In the genomic region with DNA sequence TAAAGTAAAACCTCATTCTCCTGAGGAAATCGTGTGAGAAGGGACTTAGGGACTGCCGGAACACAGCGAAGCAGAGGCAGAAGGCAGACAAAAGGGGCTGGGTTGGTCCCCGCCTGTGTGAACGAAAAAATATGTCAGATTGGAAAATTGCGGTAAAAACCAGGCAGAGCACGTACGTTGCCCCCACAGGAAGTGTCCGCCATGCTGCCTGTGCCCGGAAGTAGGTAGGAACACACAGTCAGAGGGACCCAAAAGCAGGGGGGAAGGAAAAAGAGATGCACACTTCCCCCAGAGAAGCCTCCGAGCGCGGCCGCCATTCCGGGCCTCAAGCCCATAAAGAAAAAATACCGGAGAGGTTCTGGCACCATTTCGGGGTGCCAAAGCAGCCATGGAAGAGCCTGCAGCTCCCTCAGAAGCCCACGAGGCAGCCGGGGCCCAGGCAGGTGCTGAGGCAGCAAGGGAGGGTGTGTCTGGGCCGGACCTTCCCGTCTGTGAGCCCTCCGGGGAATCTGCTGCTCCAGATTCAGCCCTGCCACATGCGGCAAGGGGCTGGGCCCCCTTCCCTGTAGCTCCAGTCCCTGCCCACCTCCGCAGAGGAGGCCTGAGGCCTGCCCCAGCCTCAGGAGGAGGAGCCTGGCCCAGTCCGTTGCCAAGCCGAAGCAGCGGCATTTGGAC, we compare ENCODE assay signal across 8 cellular contexts. TPM values are rescaled to one million over a fixed set of nuclear protein-coding genes. Genes with fewer than 3 reads are reported as not detected.
A peak's percentile ranks its signal among the peaks of the same experiment; 100 is the strongest.
DNase-seq lines count a peak whose midpoint lies in the region; ATAC-seq lines count a peak whose summit lies in the region.

TSS of gene MKRN3 (plus strand) at position 280 of the 675 bp plus-strand sequence. CDS start at position 389, 109 bp downstream.

- intact Hi-C loops in naive thymus-derived CD4-positive, alpha-beta T cell (cut with micrococcal nuclease) = loop anchor here in 1 of 2 donors (2.0 to 5.0 kb wide), 4 partner anchors 69 to 1873 kb away; partner anchors contain the start of genes TUBGCP5 and UBE3A

- peak in 11 of 14 donors; percentile 3 to 62 (median 47) for DNase-seq in C1 segment of cervical spinal cord (lab: John Stamatoyannopoulos, UW)
- peak in 1 of 3 donors; percentile 11 for DNase-seq in T-helper 17 cell
- DNase-seq in cerebellum (ENCODE audit: low spot score) = peak; percentile 6
- DNase-seq in naive thymus-derived CD4-positive, alpha-beta T cell = peak in 8 of 9 donors; percentile 14 to 68 (median 47)
- DNase-seq in NCI-H2107 (lab: John Stamatoyannopoulos, UW) = no peak
- DNase-seq in RKO (ENCODE audit: low spot score) = no peak

- H3K4me3 ChIP-seq in naive thymus-derived CD4-positive, alpha-beta T cell (ENCODE audit: low read length) = peak within 1 kb of the TSS; percentile 39

- POLR2A ChIA-PET in naive thymus-derived CD4-positive, alpha-beta T cell (lab: Charles Lee) = interaction anchor here (1.4 kb wide), 1 partner anchor 68 kb away, joined by 3 read pairs; no protein-coding TSS in a partner anchor

- ATAC-seq in T-helper 17 cell (peak; percentile 18), GM18519 (IDR thresholded peaks at IDR 0.05; ENCODE audit: low FRiP score, unreplicated experiment) (no peak)
- no peak for ATAC-seq in naive thymus-derived CD4-positive, alpha-beta T cell

- peaks cover 40% of the 10 kb centered on the region for H3K36me3 ChIP-seq in KOPT-K1 (ENCODE audit: insufficient read depth, low read length)
- no peaks in the 10 kb centered on the region for H3K36me3 ChIP-seq in naive thymus-derived CD4-positive, alpha-beta T cell (ENCODE audit: control insufficient read depth in 2 of 3, insufficient read depth in 3 of 3, low read length in 3 of 3)

- H3K36me3 Mint-ChIP-seq in T-helper 17 cell (ENCODE audit: low read depth) = peaks cover 2% of the 10 kb centered on the region
- peaks cover 0 to 6% (median 0%) of the 10 kb centered on the region in 5 donors for H3K36me3 Mint-ChIP-seq in naive thymus-derived CD4-positive, alpha-beta T cell

- H3K4me1 Mint-ChIP-seq in T-helper 17 cell = no peaks in the 10 kb centered on the region
- H3K4me1 Mint-ChIP-seq in naive thymus-derived CD4-positive, alpha-beta T cell = peaks cover 0 to 13% (median 0%) of the 10 kb centered on the region in 7 donors

- peaks cover 7% of the 10 kb centered on the region for H3K27me3 Mint-ChIP-seq in T-helper 17 cell
- H3K27me3 Mint-ChIP-seq in naive thymus-derived CD4-positive, alpha-beta T cell = peaks cover 0 to 13% (median 6%) of the 10 kb centered on the region in 5 donors

- no peaks in the 10 kb centered on the region for H3K4me1 ChIP-seq in naive thymus-derived CD4-positive, alpha-beta T cell (ENCODE audit: control insufficient read depth in 2 of 2, insufficient read depth in 2 of 2, low read length in 2 of 2)

- CTCF ChIA-PET in naive thymus-derived CD4-positive, alpha-beta T cell (lab: Charles Lee) = no interaction called here

- H3K27ac ChIP-seq in KOPT-K1 (ENCODE audit: low read depth, low read length, poor library complexity, severe bottlenecking) = peak within 1 kb of the TSS; percentile 100
- peak within 1 kb of the TSS; percentile 70 for H3K27ac ChIP-seq in naive thymus-derived CD4-positive, alpha-beta T cell (ENCODE audit: low read depth, low read length)

- H3K27me3 ChIP-seq in naive thymus-derived CD4-positive, alpha-beta T cell (ENCODE audit: control insufficient read depth in 2 of 2, insufficient read depth in 2 of 2, low read length in 2 of 2) = no peaks in the 10 kb centered on the region

- H3K9me3 Mint-ChIP-seq in naive thymus-derived CD4-positive, alpha-beta T cell = peaks cover 0 to 9% (median 6%) of the 10 kb centered on the region in 11 donors

- H3K9me3 ChIP-seq in KOPT-K1 (ENCODE audit: insufficient read depth, low read length, poor library complexity, severe bottlenecking) (no peaks in the 10 kb centered on the region), T-helper 17 cell (ENCODE audit: control insufficient read depth, low read length, poor library complexity, severe bottlenecking) (no peaks in the 10 kb centered on the region)
- peaks cover 0 to 4% (median 0%) of the 10 kb centered on the region in 3 experiments for H3K9me3 ChIP-seq in naive thymus-derived CD4-positive, alpha-beta T cell (ENCODE audit: control insufficient read depth in 2 of 3, low read length in 3 of 3)

- peak within 1 kb of the TSS; percentile 70 for H3K4me3 Mint-ChIP-seq in T-helper 17 cell
- H3K4me3 Mint-ChIP-seq in naive thymus-derived CD4-positive, alpha-beta T cell = peak within 1 kb of the TSS; percentile 42 to 86 (median 72)

- H3K27ac Mint-ChIP-seq in T-helper 17 cell = peak within 1 kb of the TSS; percentile 6
- H3K27ac Mint-ChIP-seq in naive thymus-derived CD4-positive, alpha-beta T cell = peak within 1 kb of the TSS in 8 of 9 donors; percentile 75 to 93 (median 82)

RNA-seq across cellular contexts. Expression of gene MKRN3, which starts in this region (rescaled TPM):
- under 1 TPM; 0.55 to 0.86 TPM for total RNA-seq in T-helper 17 cell
- total RNA-seq in cerebellum = 30.7 TPM
- total RNA-seq in naive thymus-derived CD4-positive, alpha-beta T cell = 10 to 100 TPM in 2 of 5 experiments, 1 to 10 TPM in 2, under 1 TPM in 1; 0.37 to 11.5 (median 1.8) TPM
- polyA plus RNA-seq in naive thymus-derived CD4-positive, alpha-beta T cell = 1 to 10 TPM; 1.5 to 3.2 TPM

Comparison
In these comparisons a context has a peak if more than half of its experiments do, and no peak if none do; other contexts are left out.
1. Peak in ATAC-seq in T-helper 17 cell; RNA of the gene not detected or under 1 TPM.
2. DNase-seq: peak in C1 segment of cervical spinal cord (11 of 14), cerebellum (single experiment) and naive thymus-derived CD4-positive, alpha-beta T cell (8 of 9); none in NCI-H2107 (single experiment) and RKO (single experiment).